Comparison of ENCODE assay signal across 8 cellular contexts in genomic region chr10:50739618-50740350, GRCh38. TPM values are rescaled to one million over a fixed set of nuclear protein-coding genes. Genes with fewer than 3 reads are reported as not detected.
A peak's percentile ranks its signal among the peaks of the same experiment; 100 is the strongest.
DNase-seq lines count a peak whose midpoint lies in the region; ATAC-seq and TF ChIP-seq lines count a peak whose summit lies in the region.

TSS of gene ASAH2B (plus strand) at chr10:50739936. CDS start at chr10:50745131, 5,195 bp downstream.

- H2AFZ ChIP-seq in neural cell (ENCODE audit: low read depth, low read length) = peak within 1 kb of the TSS; percentile 88

- peak within 1 kb of the TSS; percentile 91 for H3K4me3 ChIP-seq in fibroblast of villous mesenchyme (ENCODE audit: low read depth, low read length)
- H3K4me3 ChIP-seq in neural cell (ENCODE audit: low read length) = peak within 1 kb of the TSS; percentile 88

- H3K79me2 ChIP-seq in neural cell (replicated peaks; ENCODE audit: insufficient read depth, low read length) = no peaks in the 10 kb centered on the region

- H3K9me3 ChIP-seq in neural cell (ENCODE audit: low read length) = no peaks in the 10 kb centered on the region

- H3K4me2 ChIP-seq in neural cell (ENCODE audit: low read length) = peak within 1 kb of the TSS; percentile 78

- H3K36me3 ChIP-seq in neural cell (ENCODE audit: insufficient read depth, low read length) = no peaks in the 10 kb centered on the region

- TF ChIP-seq EP300 in neural cell (conservative IDR thresholded peaks at IDR 0.05; ENCODE audit: poor library complexity, severe bottlenecking) = no peak

- TF ChIP-seq RAD21 in neural cell (conservative IDR thresholded peaks at IDR 0.05) = peak; percentile 41

- peak within 1 kb of the TSS; percentile 70 for H3K9ac ChIP-seq in neural cell (ENCODE audit: low read length)

- peak; percentile 82 for ATAC-seq in stimulated activated naive CD8-positive, alpha-beta T cell treated with anti-CD3 and anti-CD28 coated beads, Interleukin-15, Interleukin-2, amounts not matched to agents 100 U/mL and 50 U/mL, for 24 hours

- DNase-seq in COLO829 (ENCODE audit: low spot score) (peak; percentile 12), GM20000 (ENCODE audit: low spot score) (peak; percentile 52), HS-27A (ENCODE audit: low read depth) (peak; percentile 30), RPMI7951 (ENCODE audit: low read depth) (peak; percentile 78), fibroblast of villous mesenchyme (ENCODE audit: low read depth) (peak; percentile 82)
- peak; percentile 91 for DNase-seq in activated effector memory CD4-positive, alpha-beta T cell treated with anti-CD3 and anti-CD28 coated beads, Interleukin-2, amount 50 U/mL, for 16 hours
- peak; percentile 81 for DNase-seq in stimulated activated naive CD8-positive, alpha-beta T cell treated with anti-CD3 and anti-CD28 coated beads, Interleukin-15, Interleukin-2, amounts not matched to agents 100 U/mL and 50 U/mL, for 24 hours

- no peaks in the 10 kb centered on the region for H3K9me2 ChIP-seq in neural cell (ENCODE audit: insufficient read depth, low read length)

- H3K27ac ChIP-seq in neural cell (ENCODE audit: low read length) = peak within 1 kb of the TSS; percentile 76

- TF ChIP-seq CTCF in GM20000 (IDR thresholded peaks at IDR 0.05; ENCODE audit: extremely low read depth, missing control alignments) = no peak
- TF ChIP-seq CTCF in fibroblast of villous mesenchyme (IDR thresholded peaks at IDR 0.05; ENCODE audit: insufficient read depth, low read depth, low read length) = no peak
- TF ChIP-seq CTCF in neural cell (IDR thresholded peaks at IDR 0.05; ENCODE audit: poor library complexity, severe bottlenecking) = peak; percentile 15

- H4K20me1 ChIP-seq in neural cell (ENCODE audit: insufficient read depth) = no peaks in the 10 kb centered on the region

- H3K27me3 ChIP-seq in neural cell (ENCODE audit: insufficient read depth, low read depth, low read length) = no peaks in the 10 kb centered on the region

- no peaks in the 10 kb centered on the region for H3F3A ChIP-seq in neural cell (ENCODE audit: insufficient read depth, low read length, poor library complexity, severe bottlenecking)

TF ChIP-seq in neural cell, 6 proteins besides CTCF, POLR2A, EP300 and RAD21:
- peak; percentile 35 for TF ChIP-seq SMC3 (conservative IDR thresholded peaks at IDR 0.05; ENCODE audit: poor library complexity)
- TF ChIP-seq EZH2 (IDR thresholded peaks at IDR 0.05; ENCODE audit: borderline replicate concordance, insufficient read depth, low read length, poor library complexity, severe bottlenecking) = no peak
- TF ChIP-seq POLR2AphosphoS5 (IDR thresholded peaks at IDR 0.05) = peak; percentile 71
- TF ChIP-seq, protein P1, sequence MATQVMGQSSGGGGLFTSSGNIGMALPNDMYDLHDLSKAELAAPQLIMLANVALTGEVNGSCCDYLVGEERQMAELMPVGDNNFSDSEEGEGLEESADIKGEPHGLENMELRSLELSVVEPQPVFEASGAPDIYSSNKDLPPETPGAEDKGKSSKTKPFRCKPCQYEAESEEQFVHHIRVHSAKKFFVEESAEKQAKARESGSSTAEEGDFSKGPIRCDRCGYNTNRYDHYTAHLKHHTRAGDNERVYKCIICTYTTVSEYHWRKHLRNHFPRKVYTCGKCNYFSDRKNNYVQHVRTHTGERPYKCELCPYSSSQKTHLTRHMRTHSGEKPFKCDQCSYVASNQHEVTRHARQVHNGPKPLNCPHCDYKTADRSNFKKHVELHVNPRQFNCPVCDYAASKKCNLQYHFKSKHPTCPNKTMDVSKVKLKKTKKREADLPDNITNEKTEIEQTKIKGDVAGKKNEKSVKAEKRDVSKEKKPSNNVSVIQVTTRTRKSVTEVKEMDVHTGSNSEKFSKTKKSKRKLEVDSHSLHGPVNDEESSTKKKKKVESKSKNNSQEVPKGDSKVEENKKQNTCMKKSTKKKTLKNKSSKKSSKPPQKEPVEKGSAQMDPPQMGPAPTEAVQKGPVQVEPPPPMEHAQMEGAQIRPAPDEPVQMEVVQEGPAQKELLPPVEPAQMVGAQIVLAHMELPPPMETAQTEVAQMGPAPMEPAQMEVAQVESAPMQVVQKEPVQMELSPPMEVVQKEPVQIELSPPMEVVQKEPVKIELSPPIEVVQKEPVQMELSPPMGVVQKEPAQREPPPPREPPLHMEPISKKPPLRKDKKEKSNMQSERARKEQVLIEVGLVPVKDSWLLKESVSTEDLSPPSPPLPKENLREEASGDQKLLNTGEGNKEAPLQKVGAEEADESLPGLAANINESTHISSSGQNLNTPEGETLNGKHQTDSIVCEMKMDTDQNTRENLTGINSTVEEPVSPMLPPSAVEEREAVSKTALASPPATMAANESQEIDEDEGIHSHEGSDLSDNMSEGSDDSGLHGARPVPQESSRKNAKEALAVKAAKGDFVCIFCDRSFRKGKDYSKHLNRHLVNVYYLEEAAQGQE (IDR thresholded peaks at IDR 0.05; ENCODE audit: borderline replicate concordance) = no peak
- peak; percentile 81 for TF ChIP-seq TAF1 (IDR thresholded peaks at IDR 0.05; ENCODE audit: low read depth)
- TF ChIP-seq MXI1 (conservative IDR thresholded peaks at IDR 0.05; ENCODE audit: poor library complexity, severe bottlenecking) = peak; percentile 79

RNA-seq across cellular contexts. Expression of gene ASAH2B, which starts in this region (rescaled TPM):
- total RNA-seq in RPMI7951 (2014; rRNA removed; shearing (Covaris generic)) = 3.2 and 6.6 TPM in 2 replicates
- total RNA-seq in fibroblast of villous mesenchyme = 4.2 and 6.5 TPM in 2 replicates
- 13.0 and 14.9 TPM in 2 replicates for polyA plus RNA-seq in neural cell
- 16.1 and 16.3 TPM in 2 replicates for polyA minus RNA-seq in neural cell

Comparison
In these comparisons a context has a peak if more than half of its experiments do, and no peak if none do; other contexts are left out.
1. Peak in every context shown above with its lines: DNase-seq, ATAC-seq, H3K4me3 ChIP-seq and H3K27ac ChIP-seq.
2. DNase-seq: peak in every context shown above with its lines; median percentile 91 in activated effector memory CD4-positive, alpha-beta T cell treated with anti-CD3 and anti-CD28 coated beads, Interleukin-2, amount 50 U/mL, for 16 hours; 82 in fibroblast of villous mesenchyme; 81 in stimulated activated naive CD8-positive, alpha-beta T cell treated with anti-CD3 and anti-CD28 coated beads, Interleukin-15, Interleukin-2, amounts not matched to agents 100 U/mL and 50 U/mL, for 24 hours; 78 in RPMI7951; 52 in GM20000; 30 in HS-27A; 12 in COLO829.